In the genomic region with DNA sequence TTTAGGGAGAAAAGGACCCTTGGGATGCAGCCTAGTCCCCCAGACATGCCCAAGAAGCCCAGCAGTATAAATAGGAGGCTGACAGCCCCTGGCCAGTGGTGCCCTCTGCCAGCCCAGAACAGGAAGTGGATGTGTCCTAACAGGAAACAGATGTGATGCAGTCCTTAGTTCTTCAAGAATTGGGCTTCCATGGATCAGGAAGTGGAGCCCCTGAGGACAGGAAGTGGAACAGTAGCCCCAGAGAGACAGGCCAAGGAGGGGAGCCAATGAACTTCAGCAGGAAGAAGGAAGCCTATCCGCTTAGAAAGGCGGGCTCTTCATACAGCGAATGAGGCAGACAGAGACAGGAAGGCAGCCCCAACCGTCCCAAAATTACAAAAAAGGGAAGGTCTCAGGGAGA, we compare ENCODE assay signal across 9 cellular contexts. TPM values are rescaled to one million over a fixed set of nuclear protein-coding genes. Genes with fewer than 3 reads are reported as not detected.
A peak's percentile ranks its signal among the peaks of the same experiment; 100 is the strongest.
DNase-seq lines count a peak whose midpoint lies in the region; ATAC-seq and TF ChIP-seq lines count a peak whose summit lies in the region.
"Had no signal": no experiment of that assay in that cellular context is flagged by ENCODE, and none has a peak within 500 bp of the region (broad histone marks: within the 10 kb centered on the region; RNA-seq: fewer than 3 reads in every experiment).

No MANE protein-coding gene starts in this region.

- intact Hi-C loops in lower leg skin (cut with DNase I; ENCODE audit: low total_unique reads), result no loop called here

- H3K9me3 ChIP-seq in upper lobe of left lung, result no peaks in the 10 kb centered on the region

- no peaks in the 10 kb centered on the region for H3K36me3 ChIP-seq in upper lobe of left lung

- peak overlapping the region; percentile 85 to 96 (median 90) for H3K27ac ChIP-seq in upper lobe of left lung

- TF ChIP-seq EP300 in upper lobe of left lung (IDR thresholded peaks at IDR 0.05), result no peak

- no peaks in the 10 kb centered on the region for H3K27me3 ChIP-seq in upper lobe of left lung

- 41 to 53% methylated on average over 4 of the region's 4 CpGs for WGBS in upper lobe of left lung, 2 donors
- 63 to 65% methylated on average over 4 of the region's 4 CpGs for WGBS in lower leg skin, 2 donors

- no peak for DNase-seq in activated T-cell treated with anti-CD3 and anti-CD28 coated beads, Interleukin-2, amount 50 U/mL, for 72 hours
- DNase-seq in activated T-cell treated with anti-CD3 and anti-CD28 coated beads, Interleukin-2, amount 50 U/mL, for 1 hour, result no peak
- peak in 1 of 3 donors; percentile 1 for DNase-seq in immature natural killer cell
- DNase-seq in upper lobe of left lung, result peak in 1 of 2 donors; percentile 67
- no peak for DNase-seq in activated effector memory CD4-positive, alpha-beta T cell treated with anti-CD3 and anti-CD28 coated beads, Interleukin-2, amount 50 U/mL, for 16 hours
- DNase-seq in lower leg skin (ENCODE audit: low spot score in 2 of 2), result no peak
- DNase-seq in NK-92 treated with Interleukin-12 subunit alpha and Interleukin-12 subunit beta, amount 100 ng/mL, for 24 hours (lab: John Stamatoyannopoulos, UW), result no peak
- DNase-seq: COR-L47 had no signal

- peaks cover 42% of the 10 kb centered on the region for H3K4me1 Mint-ChIP-seq in activated T-cell treated with anti-CD3 and anti-CD28 coated beads, Interleukin-2, amount 50 U/mL, for 72 hours (ENCODE audit: low read depth)
- peaks cover 18% of the 10 kb centered on the region for H3K4me1 Mint-ChIP-seq in activated T-helper 17 cell treated with anti-CD3 and anti-CD28 coated beads, Interleukin-2, amount 50 U/mL, for 72 hours
- H3K4me1 Mint-ChIP-seq in immature natural killer cell, result peaks cover 43% of the 10 kb centered on the region in 2 donors

- H3K4me3 ChIP-seq in upper lobe of left lung (no peak overlapping the region), lower leg skin (ENCODE audit: low read depth, poor library complexity, severe bottlenecking) (no peak overlapping the region)

- ATAC-seq in activated T-cell treated with anti-CD3 and anti-CD28 coated beads, Interleukin-2, amount 50 U/mL, for 72 hours (replicated peaks in 1 of 2), result no peak
- no peak for ATAC-seq in activated T-helper 17 cell treated with anti-CD3 and anti-CD28 coated beads, Interleukin-2, amount 50 U/mL, for 72 hours (replicated peaks)
- peak; percentile 63 to 70 for ATAC-seq in upper lobe of left lung (ENCODE audit: low FRiP score in 2 of 2)

- no peak overlapping the region for H3K4me3 Mint-ChIP-seq in activated T-cell treated with anti-CD3 and anti-CD28 coated beads, Interleukin-2, amount 50 U/mL, for 72 hours
- H3K4me3 Mint-ChIP-seq in activated T-helper 17 cell treated with anti-CD3 and anti-CD28 coated beads, Interleukin-2, amount 50 U/mL, for 72 hours, result peak overlapping the region; percentile 84
- peak overlapping the region; percentile 53 to 93 (median 64) for H3K4me3 Mint-ChIP-seq in immature natural killer cell

- H3K27ac Mint-ChIP-seq in activated T-cell treated with anti-CD3 and anti-CD28 coated beads, Interleukin-2, amount 50 U/mL, for 72 hours, result peak overlapping the region; percentile 86
- peak overlapping the region; percentile 90 for H3K27ac Mint-ChIP-seq in activated T-helper 17 cell treated with anti-CD3 and anti-CD28 coated beads, Interleukin-2, amount 50 U/mL, for 72 hours
- peak overlapping the region; percentile 91 to 99 (median 96) for H3K27ac Mint-ChIP-seq in immature natural killer cell

- H3K9me3 Mint-ChIP-seq in activated T-cell treated with anti-CD3 and anti-CD28 coated beads, Interleukin-2, amount 50 U/mL, for 72 hours, result peaks cover 3% of the 10 kb centered on the region in 2 donors
- peaks cover 4% of the 10 kb centered on the region for H3K9me3 Mint-ChIP-seq in activated T-helper 17 cell treated with anti-CD3 and anti-CD28 coated beads, Interleukin-2, amount 50 U/mL, for 72 hours
- no peaks in the 10 kb centered on the region for H3K9me3 Mint-ChIP-seq in immature natural killer cell

- peak in 1 of 4 donors; percentile 33 for TF ChIP-seq POLR2A in upper lobe of left lung (IDR thresholded peaks at IDR 0.05)
- no peak for TF ChIP-seq POLR2A in lower leg skin (IDR thresholded peaks at IDR 0.05)

- peaks cover 19 to 36% (median 27%) of the 10 kb centered on the region in 4 donors for H3K4me1 ChIP-seq in upper lobe of left lung

- TF ChIP-seq CTCF in upper lobe of left lung (IDR thresholded peaks at IDR 0.05), result no peak
- no peak for TF ChIP-seq CTCF in lower leg skin (IDR thresholded peaks at IDR 0.05)

- peaks cover 3% of the 10 kb centered on the region in 2 donors for H3K36me3 Mint-ChIP-seq in activated T-cell treated with anti-CD3 and anti-CD28 coated beads, Interleukin-2, amount 50 U/mL, for 72 hours (ENCODE audit: insufficient read depth in 2 of 2)
- no peaks in the 10 kb centered on the region for H3K36me3 Mint-ChIP-seq in activated T-helper 17 cell treated with anti-CD3 and anti-CD28 coated beads, Interleukin-2, amount 50 U/mL, for 72 hours (ENCODE audit: low read depth)
- H3K36me3 Mint-ChIP-seq in immature natural killer cell, result peaks cover 0 to 3% (median 0%) of the 10 kb centered on the region in 3 donors

- H3K27me3 Mint-ChIP-seq in activated T-cell treated with anti-CD3 and anti-CD28 coated beads, Interleukin-2, amount 50 U/mL, for 72 hours (ENCODE audit: low read depth), result no peaks in the 10 kb centered on the region
- H3K27me3 Mint-ChIP-seq in activated T-helper 17 cell treated with anti-CD3 and anti-CD28 coated beads, Interleukin-2, amount 50 U/mL, for 72 hours, result no peaks in the 10 kb centered on the region
- peaks cover 4 to 9% (median 4%) of the 10 kb centered on the region in 3 donors for H3K27me3 Mint-ChIP-seq in immature natural killer cell (ENCODE audit: low read depth in 3 of 3)

RNA-seq across cellular contexts. Expression of a gene that starts 7.2 kb away (rescaled TPM):
- total RNA-seq in activated T-cell treated with anti-CD3 and anti-CD28 coated beads, Interleukin-2, amount 50 U/mL, for 72 hours, result under 1 TPM; 0.25 to 0.72 TPM
- under 1 TPM; 0.15 to 0.26 TPM for total RNA-seq in activated T-helper 17 cell treated with anti-CD3 and anti-CD28 coated beads, Interleukin-2, amount 50 U/mL, for 72 hours
- not detected for polyA plus RNA-seq in immature natural killer cell
- total RNA-seq in upper lobe of left lung, result 10 to 100 TPM in 2 of 6 donors, 1 to 10 TPM in 4; 4.2 to 14.5 (median 7.1) TPM
- total RNA-seq in lower leg skin, result 1 to 10 TPM in 2 of 4 donors, under 1 TPM in 1, not detected in 1; 0.80 to 3.0 (median 2.5) TPM

RNA-seq across cellular contexts. Expression of a gene that starts 9.7 kb away (rescaled TPM):
- 10 to 100 TPM; 21.7 to 23.2 TPM for total RNA-seq in activated T-cell treated with anti-CD3 and anti-CD28 coated beads, Interleukin-2, amount 50 U/mL, for 72 hours
- total RNA-seq in activated T-helper 17 cell treated with anti-CD3 and anti-CD28 coated beads, Interleukin-2, amount 50 U/mL, for 72 hours, result 10 to 100 TPM; 34.1 to 39.3 TPM
- polyA plus RNA-seq in immature natural killer cell, result 10 to 100 TPM; 44.5 to 80.0 (median 60.7) TPM
- total RNA-seq in upper lobe of left lung, result 10 to 100 TPM; 15.7 to 32.8 (median 28.2) TPM
- 10 to 100 TPM; 43.1 to 79.1 (median 63.0) TPM for total RNA-seq in lower leg skin

RNA-seq across cellular contexts. Expression of a gene that starts 19.8 kb away (rescaled TPM):
- 10 to 100 TPM; 24.9 to 25.7 TPM for total RNA-seq in activated T-cell treated with anti-CD3 and anti-CD28 coated beads, Interleukin-2, amount 50 U/mL, for 72 hours
- 10 to 100 TPM; 32.2 to 40.7 TPM for total RNA-seq in activated T-helper 17 cell treated with anti-CD3 and anti-CD28 coated beads, Interleukin-2, amount 50 U/mL, for 72 hours
- polyA plus RNA-seq in immature natural killer cell, result 1 to 10 TPM in 1 of 3 donors, under 1 TPM in 2; 0.18 to 1.1 (median 0.22) TPM
- total RNA-seq in upper lobe of left lung (10 to 100 TPM in 4 of 6 donors, 1 to 10 TPM in 2; 7.3 to 40.9 (median 15.5) TPM), lower leg skin (10 to 100 TPM; 17.7 to 25.1 (median 22.1) TPM)

RNA-seq across cellular contexts. Expression of a gene that starts 45.3 kb away (rescaled TPM):
- total RNA-seq in activated T-cell treated with anti-CD3 and anti-CD28 coated beads, Interleukin-2, amount 50 U/mL, for 72 hours, result 10 to 100 TPM; 13.6 to 15.6 TPM
- total RNA-seq in activated T-helper 17 cell treated with anti-CD3 and anti-CD28 coated beads, Interleukin-2, amount 50 U/mL, for 72 hours, result 10 to 100 TPM; 12.4 to 25.8 TPM
- 10 to 100 TPM; 31.4 to 50.0 (median 40.3) TPM for polyA plus RNA-seq in immature natural killer cell
- total RNA-seq in upper lobe of left lung (10 to 100 TPM; 22.2 to 33.9 (median 28.4) TPM), lower leg skin (10 to 100 TPM; 22.9 to 37.7 (median 34.6) TPM)

RNA-seq across cellular contexts. Expression of a gene that starts 54.0 kb away (rescaled TPM):
- 10 to 100 TPM; 19.1 to 25.5 TPM for total RNA-seq in activated T-cell treated with anti-CD3 and anti-CD28 coated beads, Interleukin-2, amount 50 U/mL, for 72 hours
- 10 to 100 TPM; 27.5 to 33.7 TPM for total RNA-seq in activated T-helper 17 cell treated with anti-CD3 and anti-CD28 coated beads, Interleukin-2, amount 50 U/mL, for 72 hours
- 1 to 10 TPM in 2 of 3 donors, not detected in 1; 1.8 to 2.4 TPM for polyA plus RNA-seq in immature natural killer cell
- total RNA-seq in upper lobe of left lung (10 to 100 TPM in 5 of 6 donors, 1 to 10 TPM in 1; 9.1 to 30.4 (median 17.0) TPM), lower leg skin (10 to 100 TPM in 3 of 4 donors, 1 to 10 TPM in 1; 9.2 to 22.4 (median 10.7) TPM)

Comparison
In these comparisons a context has a peak if more than half of its experiments do, and no peak if none do; other contexts are left out.
1. ATAC-seq: peak in upper lobe of left lung (2 of 2); none in activated T-cell treated with anti-CD3 and anti-CD28 coated beads, Interleukin-2, amount 50 U/mL, for 72 hours (0 of 2) and activated T-helper 17 cell treated with anti-CD3 and anti-CD28 coated beads, Interleukin-2, amount 50 U/mL, for 72 hours (single experiment).
2. H3K4me3 Mint-ChIP-seq: peak in activated T-helper 17 cell treated with anti-CD3 and anti-CD28 coated beads, Interleukin-2, amount 50 U/mL, for 72 hours (single experiment) and immature natural killer cell (5 of 5); none in activated T-cell treated with anti-CD3 and anti-CD28 coated beads, Interleukin-2, amount 50 U/mL, for 72 hours (0 of 2).
3. Peak in every context shown above with its lines, with median percentiles within 50 percentile points of each other: H3K27ac Mint-ChIP-seq.